In genomic region chr2:108219688-108220087, GRCh38 we compare ENCODE assay signal across 1 cellular context.
TF ChIP-seq lines count a peak whose summit lies in the region.

No MANE protein-coding gene starts in this region.

TF ChIP-seq in HepG2, 621 proteins besides CTCF, POLR2A, EP300 and RAD21 (continues in another document):
- TF ChIP-seq FOSL2 (CRISPR knock-in tag; IDR thresholded peaks at IDR 0.05) (no peak), HINFP (CRISPR knock-in tag; IDR thresholded peaks at IDR 0.05; ENCODE audit: low read depth) (0 out of 2 replicates have a peak, but pooled peaks have one; percentile 27), ZNF432 (CRISPR knock-in tag; IDR thresholded peaks at IDR 0.05; ENCODE audit: borderline replicate concordance) (no peak), MED1 (CRISPR knock-in tag; IDR thresholded peaks at IDR 0.05) (peak; percentile 53), ZMAT3 (CRISPR knock-in tag; conservative IDR thresholded peaks at IDR 0.05) (peak; percentile 66; the same call in 1 of the 2 replicates), U2AF2 (IDR thresholded peaks at IDR 0.05; ENCODE audit: low read depth, low read length) (no peak), BORCS8-MEF2B (CRISPR knock-in tag; IDR thresholded peaks at IDR 0.05) (0 out of 2 replicates have a peak, but pooled peaks have one; percentile 16), SIN3A (IDR thresholded peaks at IDR 0.05; ENCODE audit: borderline replicate concordance, low read depth, low read length) (no peak), FOXO1 (CRISPR knock-in tag; IDR thresholded peaks at IDR 0.05) (peak; percentile 35; the same call in 1 of the 2 replicates), TP53 (CRISPR knock-in tag; conservative IDR thresholded peaks at IDR 0.05) (no peak), MED13 (CRISPR knock-in tag; IDR thresholded peaks at IDR 0.05) (no peak), HNF4A (CRISPR knock-in tag; IDR thresholded peaks at IDR 0.05) (peak; percentile 29), ZNF574 (CRISPR knock-in tag; IDR thresholded peaks at IDR 0.05) (peak; percentile 23; the same call in 1 of the 2 replicates), ZNF687 (CRISPR knock-in tag; IDR thresholded peaks at IDR 0.05) (peak; percentile 59), NR2C2 (CRISPR knock-in tag; IDR thresholded peaks at IDR 0.05; ENCODE audit: borderline replicate concordance) (no peak), TAF15 (IDR thresholded peaks at IDR 0.05; ENCODE audit: low read depth, low read length, poor library complexity, severe bottlenecking) (no peak), ZBTB20 (CRISPR knock-in tag; IDR thresholded peaks at IDR 0.05; ENCODE audit: borderline replicate concordance, low read depth) (peak; percentile 29; the same call in 1 of the 2 replicates), ZNF547 (CRISPR knock-in tag; IDR thresholded peaks at IDR 0.05) (no peak), MEIS2 (CRISPR knock-in tag; IDR thresholded peaks at IDR 0.05) (0 out of 2 replicates have a peak, but pooled peaks have one; percentile 41), ZGPAT (CRISPR knock-in tag; IDR thresholded peaks at IDR 0.05) (no peak), HES4 (CRISPR knock-in tag; IDR thresholded peaks at IDR 0.05; ENCODE audit: borderline replicate concordance) (no peak), ETV5 (CRISPR knock-in tag; IDR thresholded peaks at IDR 0.05; ENCODE audit: borderline replicate concordance) (peak; percentile 55; the same call in 1 of the 2 replicates), ZNF616 (CRISPR knock-in tag; IDR thresholded peaks at IDR 0.05; ENCODE audit: low read depth) (no peak), ATF5 (CRISPR knock-in tag; IDR thresholded peaks at IDR 0.05; ENCODE audit: low read depth) (no peak), ZNF451 (CRISPR knock-in tag; IDR thresholded peaks at IDR 0.05) (no peak), SNAPC5 (CRISPR knock-in tag; IDR thresholded peaks at IDR 0.05; ENCODE audit: borderline replicate concordance) (no peak), TBL1XR1 (IDR thresholded peaks at IDR 0.05; ENCODE audit: borderline replicate concordance, low read length, partially characterized antibody) (no peak), SAP130 (CRISPR knock-in tag; IDR thresholded peaks at IDR 0.05; ENCODE audit: low read depth) (peak; percentile 45; the same call in 1 of the 2 replicates), MAFF (IDR thresholded peaks at IDR 0.05; ENCODE audit: low read depth, low read length) (no peak), TFDP2 (CRISPR knock-in tag; IDR thresholded peaks at IDR 0.05) (peak; percentile 25; the same call in 1 of the 2 replicates), TFDP1 (CRISPR knock-in tag; IDR thresholded peaks at IDR 0.05; ENCODE audit: borderline replicate concordance) (peak; percentile 61; the same call in 1 of the 2 replicates), MIXL1 (CRISPR knock-in tag; IDR thresholded peaks at IDR 0.05) (no peak), ZBTB26 (CRISPR knock-in tag; IDR thresholded peaks at IDR 0.05; ENCODE audit: borderline replicate concordance) (peak; percentile 48; the same call in 1 of the 2 replicates), ZFX (CRISPR knock-in tag; IDR thresholded peaks at IDR 0.05; ENCODE audit: low read depth) (peak; percentile 51), GABPA (IDR thresholded peaks at IDR 0.05; ENCODE audit: low read depth, low read length) (peak; percentile 45; the same call in 1 of the 2 replicates), GABPA (CRISPR knock-in tag; IDR thresholded peaks at IDR 0.05; ENCODE audit: low read depth) (peak; percentile 86), ZNF770 (CRISPR knock-in tag; IDR thresholded peaks at IDR 0.05) (peak; percentile 71), FOXK1 (CRISPR knock-in tag; IDR thresholded peaks at IDR 0.05; ENCODE audit: borderline replicate concordance, low read depth) (no peak), ZNF3 (CRISPR knock-in tag; IDR thresholded peaks at IDR 0.05) (peak; percentile 77), DMTF1 (CRISPR knock-in tag; IDR thresholded peaks at IDR 0.05) (no peak), GABPB1 (CRISPR knock-in tag; IDR thresholded peaks at IDR 0.05) (peak; percentile 76), ZNF260 (CRISPR knock-in tag; IDR thresholded peaks at IDR 0.05; ENCODE audit: borderline replicate concordance, low read depth) (no peak), ELF3 (CRISPR knock-in tag; IDR thresholded peaks at IDR 0.05) (peak; percentile 85), POGZ (CRISPR knock-in tag; IDR thresholded peaks at IDR 0.05) (0 out of 2 replicates have a peak, but pooled peaks have one; percentile 48)
